ENCODE assay signal across 1 cellular context in the genomic region with DNA sequence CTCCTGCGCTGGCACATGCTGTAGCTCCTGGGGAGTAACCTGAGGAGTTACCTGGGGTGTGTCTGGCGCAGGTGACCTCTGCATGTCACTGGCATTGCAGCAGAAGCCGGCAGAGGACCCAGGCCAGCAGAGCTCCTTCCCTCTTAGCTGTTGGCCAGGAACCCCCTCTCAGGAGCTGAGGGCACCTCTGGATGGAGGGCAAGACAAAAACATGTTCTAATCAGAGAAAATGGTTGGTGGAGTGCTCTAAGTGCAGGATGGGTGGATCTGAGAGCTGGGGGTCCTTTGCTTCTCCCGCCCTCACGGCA.
TF ChIP-seq lines count a peak whose summit lies in the region.

No MANE protein-coding gene starts in this region.

TF ChIP-seq in SK-N-SH, 30 proteins besides CTCF, POLR2A, EP300 and RAD21:
- TF ChIP-seq TEAD4 (IDR thresholded peaks at IDR 0.05; ENCODE audit: borderline replicate concordance, insufficient read depth) = no peak
- no peak for TF ChIP-seq TAF1 (IDR thresholded peaks at IDR 0.05; ENCODE audit: borderline replicate concordance, low read depth, low read length)
- no peak for TF ChIP-seq FOXM1 (IDR thresholded peaks at IDR 0.05; ENCODE audit: low read depth)
- TF ChIP-seq, protein P1, sequence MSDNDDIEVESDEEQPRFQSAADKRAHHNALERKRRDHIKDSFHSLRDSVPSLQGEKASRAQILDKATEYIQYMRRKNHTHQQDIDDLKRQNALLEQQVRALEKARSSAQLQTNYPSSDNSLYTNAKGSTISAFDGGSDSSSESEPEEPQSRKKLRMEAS (IDR thresholded peaks at IDR 0.05; ENCODE audit: low read depth) = no peak
